8 cellular contexts compared by ENCODE assay signal in the genomic region with DNA sequence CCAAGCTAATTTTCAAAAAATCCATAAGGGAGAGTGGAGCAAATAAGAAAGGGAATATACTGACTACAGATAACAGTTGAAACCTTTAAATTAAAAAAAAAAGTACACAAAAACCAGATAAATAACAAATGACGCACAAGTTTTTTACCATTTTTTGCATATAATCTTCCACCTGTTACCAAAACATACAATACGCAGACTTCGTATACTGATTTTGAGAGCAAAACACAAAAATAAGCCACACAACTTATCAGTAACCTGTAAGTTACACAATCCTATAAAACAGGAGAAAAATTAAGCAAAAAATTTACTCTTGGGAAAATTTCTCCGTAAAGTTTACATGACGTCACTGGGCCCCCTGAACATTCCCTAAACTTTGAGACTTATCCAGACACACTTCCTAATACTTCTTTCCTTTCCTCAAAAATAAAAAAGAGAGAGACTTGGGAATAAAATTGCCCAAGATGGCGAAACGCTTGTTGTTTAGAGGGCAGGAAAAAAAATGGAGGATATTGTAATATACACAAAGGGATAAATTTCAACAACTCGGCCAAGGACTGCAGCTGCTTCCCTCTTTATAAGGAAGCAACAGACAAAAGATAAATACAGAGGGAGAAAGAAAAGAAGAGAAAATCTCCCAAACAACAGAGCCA. TPM values are rescaled to one million over a fixed set of nuclear protein-coding genes. Genes with fewer than 3 reads are reported as not detected.
DNase-seq lines count a peak whose midpoint lies in the region; ATAC-seq, FAIRE-seq and TF ChIP-seq lines count a peak whose summit lies in the region.

No MANE protein-coding gene starts in this region.

- FAIRE-seq in endothelial cell of umbilical vein (lab: Jason Lieb, UNC) = no peak

- H3K79me2 ChIP-seq in OCI-LY3 (ENCODE audit: low read length) = no peaks in the 10 kb centered on the region
- H3K79me2 ChIP-seq in endothelial cell of umbilical vein (ENCODE audit: control insufficient read depth, insufficient read depth, low read length) = peaks cover 31% of the 10 kb centered on the region

- BruUV-seq in endothelial cell of umbilical vein (replicated peaks; lab: Mats Ljungman, UMichigan) = TSS peak; percentile 44

- H3K4me2 ChIP-seq in OCI-LY3 (ENCODE audit: low read length) (peak overlapping the region; percentile 93), endothelial cell of umbilical vein (ENCODE audit: insufficient read depth, low read length) (peak overlapping the region; percentile 100)

- no peak for DNase-seq in activated CD4-positive, alpha-beta T cell treated with anti-CD3 and anti-CD28 coated beads, Interleukin-2, amount 10 ng/mL, durations not matched to agents 24 days and 14 days
- no peak for DNase-seq in activated CD4-positive, alpha-beta T cell treated with anti-CD3 and anti-CD28 coated beads for 48 hours
- DNase-seq in endothelial cell of umbilical vein (ENCODE audit: low read depth, low spot score) (no peak), nephron progenitor cell (no peak), HT-29 (ENCODE audit: low spot score) (no peak)

- no peaks in the 10 kb centered on the region for H3K9me1 ChIP-seq in endothelial cell of umbilical vein (replicated peaks; ENCODE audit: control insufficient read depth, extremely low read depth, insufficient read depth, low read length)

- POLR2A ChIA-PET in endothelial cell of umbilical vein (lab: Charles Lee) = interaction anchor here (0.6 to 2.4 kb wide), 13 partner anchors 9 to 635 kb away, joined by 3 to 18 read pairs (median 4); a partner anchor contains a TSS

- H3K9me3 Mint-ChIP-seq in activated CD4-positive, alpha-beta T cell treated with anti-CD3 and anti-CD28 coated beads, Interleukin-2, amount 10 ng/mL, durations not matched to agents 24 days and 14 days = no peaks in the 10 kb centered on the region
- H3K9me3 Mint-ChIP-seq in nephron progenitor cell = no peaks in the 10 kb centered on the region

- CTCF ChIA-PET in endothelial cell of umbilical vein (lab: Charles Lee) = interaction anchor here (0.8 to 2.2 kb wide), 9 partner anchors 9 to 353 kb away, joined by 3 to 7 read pairs (median 5); a partner anchor contains a TSS

- dilution Hi-C loops in endothelial cell of umbilical vein (cut with MboI; ENCODE audit: extremely low pct_ligation_motif_present, low sequenced_read_pairs) = loop anchor here (25.0 kb wide), 1 partner anchor 98 kb away; a partner anchor contains a TSS

- no peaks in the 10 kb centered on the region for H4K20me1 ChIP-seq in OCI-LY3 (ENCODE audit: insufficient read depth, low read length)
- H4K20me1 ChIP-seq in endothelial cell of umbilical vein (replicated peaks; ENCODE audit: control insufficient read depth, extremely low read depth, insufficient read depth, low read length) = no peaks in the 10 kb centered on the region

- H3K27ac ChIP-seq in OCI-LY3 (ENCODE audit: low read length) (no peak overlapping the region), endothelial cell of umbilical vein (ENCODE audit: insufficient read depth, low read depth, low read length) (peak overlapping the region; percentile 100)

- peaks cover 39% of the 10 kb centered on the region for H3K27me3 Mint-ChIP-seq in activated CD4-positive, alpha-beta T cell treated with anti-CD3 and anti-CD28 coated beads, Interleukin-2, amount 10 ng/mL, durations not matched to agents 24 days and 14 days
- peaks cover 3% of the 10 kb centered on the region for H3K27me3 Mint-ChIP-seq in nephron progenitor cell (ENCODE audit: low read depth, poor library complexity)

- no peak for TF ChIP-seq CTCF in OCI-LY3 (IDR thresholded peaks at IDR 0.05; ENCODE audit: low read depth, low read length)
- no peak for TF ChIP-seq CTCF in endothelial cell of umbilical vein (IDR thresholded peaks at IDR 0.05; ENCODE audit: extremely low read depth in 1 of 2, insufficient read depth in 1 of 2, low read depth in 1 of 2, low read length in 2 of 2)
- no peak for TF ChIP-seq CTCF in nephron progenitor cell (IDR thresholded peaks at IDR 0.05)

- H3K27me3 ChIP-seq in OCI-LY3 (ENCODE audit: low read depth, low read length) = peaks cover 4% of the 10 kb centered on the region; the same call in 1 of the 2 replicates
- H3K27me3 ChIP-seq in endothelial cell of umbilical vein (ENCODE audit: control insufficient read depth in 2 of 2, insufficient read depth in 2 of 2, low read length in 2 of 2) = no peaks in the 10 kb centered on the region

- H3K4me3 ChIP-seq in OCI-LY3 (ENCODE audit: low read length) (peak overlapping the region; percentile 92), endothelial cell of umbilical vein (replicated peaks in 1 of 3; ENCODE audit: insufficient read depth in 1 of 3, low read depth in 1 of 3, low read length in 3 of 3) (peak overlapping the region; percentile 49 to 100 (median 100))

- no peak overlapping the region for H3K27ac Mint-ChIP-seq in activated CD4-positive, alpha-beta T cell treated with anti-CD3 and anti-CD28 coated beads, Interleukin-2, amount 10 ng/mL, durations not matched to agents 24 days and 14 days
- H3K27ac Mint-ChIP-seq in nephron progenitor cell = peak overlapping the region; percentile 100

- H3K36me3 ChIP-seq in OCI-LY3 (replicated peaks; ENCODE audit: low read depth, low read length) (no peaks in the 10 kb centered on the region), endothelial cell of umbilical vein (ENCODE audit: control insufficient read depth in 2 of 2, extremely low read depth in 1 of 2, insufficient read depth in 2 of 2, low read length in 2 of 2) (no peaks in the 10 kb centered on the region)

- H3K9me3 ChIP-seq in OCI-LY3 (ENCODE audit: insufficient read depth, low read length) = no peaks in the 10 kb centered on the region
- no peaks in the 10 kb centered on the region for H3K9me3 ChIP-seq in endothelial cell of umbilical vein (replicated peaks; ENCODE audit: control insufficient read depth, insufficient read depth, low read length)

- H3K4me3 Mint-ChIP-seq in activated CD4-positive, alpha-beta T cell treated with anti-CD3 and anti-CD28 coated beads, Interleukin-2, amount 10 ng/mL, durations not matched to agents 24 days and 14 days = peak overlapping the region; percentile 80
- H3K4me3 Mint-ChIP-seq in nephron progenitor cell = peak overlapping the region; percentile 96

- ATAC-seq in HG02588 (IDR thresholded peaks at IDR 0.05; ENCODE audit: unreplicated experiment) (no peak), HG03378 (IDR thresholded peaks at IDR 0.05; ENCODE audit: unreplicated experiment) (no peak)

- H3K9ac ChIP-seq in OCI-LY3 (ENCODE audit: low read length) = peak overlapping the region; percentile 79
- H3K9ac ChIP-seq in endothelial cell of umbilical vein (replicated peaks; ENCODE audit: extremely low read depth, insufficient read depth, low read length) = peak overlapping the region; percentile 100

- peak overlapping the region; percentile 93 for H2AFZ ChIP-seq in OCI-LY3 (ENCODE audit: low read depth, low read length)
- H2AFZ ChIP-seq in endothelial cell of umbilical vein (ENCODE audit: low read depth, low read length) = no peak overlapping the region

- no peaks in the 10 kb centered on the region for H3K36me3 Mint-ChIP-seq in activated CD4-positive, alpha-beta T cell treated with anti-CD3 and anti-CD28 coated beads, Interleukin-2, amount 10 ng/mL, durations not matched to agents 24 days and 14 days (ENCODE audit: low read depth)
- H3K36me3 Mint-ChIP-seq in nephron progenitor cell (ENCODE audit: low read depth) = peaks cover 6% of the 10 kb centered on the region

- TF ChIP-seq POLR2A in endothelial cell of umbilical vein (IDR thresholded peaks at IDR 0.05; ENCODE audit: low read depth, low read length) = no peak

- intact Hi-C loops in activated CD4-positive, alpha-beta T cell treated with anti-CD3 and anti-CD28 coated beads, Interleukin-2, amount 10 ng/mL, durations not matched to agents 24 days and 14 days (cut with micrococcal nuclease) = loop anchor here (2.0 kb wide), 1 partner anchor 98 kb away; a partner anchor contains a TSS
- intact Hi-C loops in endothelial cell of umbilical vein (cut with micrococcal nuclease) = loop anchor here (1.0 to 10.0 kb wide), 5 partner anchors 98 to 350 kb away; a partner anchor contains a TSS

- H3K4me1 Mint-ChIP-seq in activated CD4-positive, alpha-beta T cell treated with anti-CD3 and anti-CD28 coated beads, Interleukin-2, amount 10 ng/mL, durations not matched to agents 24 days and 14 days = peaks cover 11% of the 10 kb centered on the region
- H3K4me1 Mint-ChIP-seq in nephron progenitor cell = peaks cover 52% of the 10 kb centered on the region

- H3K4me1 ChIP-seq in OCI-LY3 (ENCODE audit: low read length) = peaks cover 9% of the 10 kb centered on the region
- peaks cover 30% of the 10 kb centered on the region for H3K4me1 ChIP-seq in endothelial cell of umbilical vein (ENCODE audit: control insufficient read depth, extremely low read depth, insufficient read depth, low read length)

TF ChIP-seq in endothelial cell of umbilical vein, 7 proteins besides CTCF, POLR2A, EP300 and RAD21:
- TF ChIP-seq GATA2 (IDR thresholded peaks at IDR 0.05; ENCODE audit: insufficient read depth, insufficient read length, low read depth, low read length) (no peak), EZH2 (IDR thresholded peaks at IDR 0.05; ENCODE audit: borderline replicate concordance, low read depth, low read length, severe bottlenecking) (no peak), MYC (IDR thresholded peaks at IDR 0.05; ENCODE audit: low read depth, low read length) (no peak), FOS (IDR thresholded peaks at IDR 0.05; ENCODE audit: borderline replicate concordance, insufficient read depth, low read length) (no peak), JUN (IDR thresholded peaks at IDR 0.05; ENCODE audit: borderline replicate concordance, insufficient read depth, insufficient read length, low read depth) (no peak), POLR2AphosphoS5 (IDR thresholded peaks at IDR 0.05; ENCODE audit: insufficient read depth, low read depth, low read length) (no peak)
- TF ChIP-seq, protein P1, sequence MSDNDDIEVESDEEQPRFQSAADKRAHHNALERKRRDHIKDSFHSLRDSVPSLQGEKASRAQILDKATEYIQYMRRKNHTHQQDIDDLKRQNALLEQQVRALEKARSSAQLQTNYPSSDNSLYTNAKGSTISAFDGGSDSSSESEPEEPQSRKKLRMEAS (IDR thresholded peaks at IDR 0.05; ENCODE audit: insufficient read depth, insufficient read length) = no peak

RNA-seq across cellular contexts. Expression of a gene that starts 1.7 kb away (rescaled TPM):
- 3.8 and 4.2 TPM in 2 replicates for total RNA-seq in activated CD4-positive, alpha-beta T cell treated with anti-CD3 and anti-CD28 coated beads, Interleukin-2, amount 10 ng/mL, durations not matched to agents 24 days and 14 days
- 69.8 and 73.8 TPM in 2 replicates for total RNA-seq in endothelial cell of umbilical vein
- polyA plus RNA-seq in endothelial cell of umbilical vein = 22.1 and 24.9 TPM in 2 replicates
- 16.8 and 17.9 TPM in 2 replicates for polyA plus RNA-seq in endothelial cell of umbilical vein (2011; cell fraction: cytosol; rRNA removed)
- polyA plus RNA-seq in endothelial cell of umbilical vein (2011; cell fraction: nucleus; rRNA removed) = 85.7 and 110 TPM in 2 replicates
- 53.1 and 53.7 TPM in 2 replicates for polyA plus RNA-seq in endothelial cell of umbilical vein (2012)
- 215 and 235 TPM in 2 replicates for polyA minus RNA-seq in endothelial cell of umbilical vein
- 23.7 TPM for polyA minus RNA-seq in endothelial cell of umbilical vein (2011; cell fraction: cytosol; rRNA and poly(A)+ RNA removed)
- polyA minus RNA-seq in endothelial cell of umbilical vein (2011; cell fraction: nucleus; rRNA and poly(A)+ RNA removed) = 307 and 447 TPM in 2 replicates
- total RNA-seq in HT-29 (2014; rRNA removed; shearing (Covaris generic)) = 22.0 and 25.2 TPM in 2 replicates
